ENCODE assay signal across 10 cellular contexts in genomic region chr1:234543442-234544093, GRCh38.
A peak's percentile ranks its signal among the peaks of the same experiment; 100 is the strongest.
DNase-seq lines count a peak whose midpoint lies in the region; FAIRE-seq and TF ChIP-seq lines count a peak whose summit lies in the region.
"Had no signal": no experiment of that assay in that cellular context is flagged by ENCODE, and none has a peak within 500 bp of the region (broad histone marks: within the 10 kb centered on the region; RNA-seq: fewer than 3 reads in every experiment).

No MANE protein-coding gene starts in this region.

- no peak overlapping the region for H2BK120ac ChIP-seq in mesendoderm (ENCODE audit: low read depth, low read length)

- H3K27ac Mint-ChIP-seq in T-helper 2 cell treated with Interferon-gamma antibody and Interleukin-4, amounts not matched to agents 5 μg/mL and 100 μg/mL, for 36 hours, result peak overlapping the region; percentile 70

- H3K36me3 ChIP-seq in mesendoderm (ENCODE audit: control insufficient read depth, insufficient read depth, low read length) (no peaks in the 10 kb centered on the region), tibial nerve (no peaks in the 10 kb centered on the region)

- H4K5ac ChIP-seq in mesendoderm (ENCODE audit: low read length), result no peak overlapping the region

- H2AK5ac ChIP-seq in mesendoderm (ENCODE audit: low read length), result no peak overlapping the region

- H3K9me3 ChIP-seq in tibial nerve, result no peaks in the 10 kb centered on the region
- H3K9me3 ChIP-seq: mucosa of descending colon had no signal

- no peak for DNase-seq in T-helper 2 cell treated with Interferon-gamma antibody and Interleukin-4, amounts not matched to agents 5 μg/mL and 100 μg/mL, for 36 hours (ENCODE audit: low spot score)
- DNase-seq in T-helper 2 cell (no peak), choroid plexus epithelial cell (ENCODE audit: low read depth) (peak; percentile 23), mesendoderm (peak; percentile 49), tibial nerve (ENCODE audit: low spot score in 2 of 2) (no peak), kidney glomerular epithelial cell (lab: John Stamatoyannopoulos, UW) (no peak), NCI-H2029 treated with DMSO at 0.1 percent for 48 hours (lab: John Stamatoyannopoulos, UW) (no peak), GM19239 (ENCODE audit: insufficient read length, low spot score) (no peak)

- H3K18ac ChIP-seq in mesendoderm (ENCODE audit: low read length), result peak overlapping the region; percentile 35

- H3K27me3 ChIP-seq in mesendoderm (ENCODE audit: insufficient read depth, low read length, poor library complexity) (no peaks in the 10 kb centered on the region), tibial nerve (no peaks in the 10 kb centered on the region)

- H3K27ac ChIP-seq in mesendoderm (ENCODE audit: low read depth, low read length), result no peak overlapping the region
- peak overlapping the region; percentile 15 to 88 (median 77) for H3K27ac ChIP-seq in tibial nerve

- no CpG with 5 or more reads among the region's 8 CpGs for WGBS in mesendoderm (ENCODE audit: extremely low coverage, insufficient coverage, low lambda C conversion rate)
- 67 to 68% methylated on average over 8 of the region's 8 CpGs for WGBS in tibial nerve, 2 donors

- H3K4me3 ChIP-seq in choroid plexus epithelial cell (ENCODE audit: low read depth, low read length) (no peak overlapping the region), mesendoderm (ENCODE audit: low read length) (no peak overlapping the region), tibial nerve (no peak overlapping the region)
- H3K4me3 ChIP-seq: mucosa of descending colon had no signal

- H3K9ac ChIP-seq in mesendoderm (ENCODE audit: low read length), result no peak overlapping the region

- no peaks in the 10 kb centered on the region for H3K36me3 Mint-ChIP-seq in T-helper 2 cell treated with Interferon-gamma antibody and Interleukin-4, amounts not matched to agents 5 μg/mL and 100 μg/mL, for 36 hours (ENCODE audit: low read depth)
- H3K36me3 Mint-ChIP-seq: CD4-positive, alpha-beta memory T cell had no signal

- no peaks in the 10 kb centered on the region for H3K79me1 ChIP-seq in mesendoderm (ENCODE audit: low read length)

- H3K4me1 Mint-ChIP-seq in T-helper 2 cell treated with Interferon-gamma antibody and Interleukin-4, amounts not matched to agents 5 μg/mL and 100 μg/mL, for 36 hours (ENCODE audit: low read depth), result peaks cover 32% of the 10 kb centered on the region

- H3K56ac ChIP-seq in mesendoderm (ENCODE audit: low read length), result no peak overlapping the region

- no peak for FAIRE-seq in GM19239 (lab: Jason Lieb, UNC)

- TF ChIP-seq POLR2A in tibial nerve (IDR thresholded peaks at IDR 0.05), result no peak

- no peak overlapping the region for H3K23ac ChIP-seq in mesendoderm (ENCODE audit: low read length)

- H2BK15ac ChIP-seq in mesendoderm (replicated peaks; ENCODE audit: low read depth), result no peak overlapping the region

- H3K4me2 ChIP-seq in mesendoderm (ENCODE audit: low read length), result no peak overlapping the region

- no peaks in the 10 kb centered on the region for H3K79me2 ChIP-seq in mesendoderm (ENCODE audit: control insufficient read depth, insufficient read depth, low read length)

- no peak overlapping the region for H2BK5ac ChIP-seq in mesendoderm (ENCODE audit: low read length)

- H3K4me3 Mint-ChIP-seq in T-helper 2 cell treated with Interferon-gamma antibody and Interleukin-4, amounts not matched to agents 5 μg/mL and 100 μg/mL, for 36 hours, result peak overlapping the region; percentile 51

- no peak overlapping the region for H3K4ac ChIP-seq in mesendoderm (ENCODE audit: low read depth, low read length)

- no peak overlapping the region for H4K8ac ChIP-seq in mesendoderm (ENCODE audit: low read depth, low read length)

- no peaks in the 10 kb centered on the region for H3K27me3 Mint-ChIP-seq in T-helper 2 cell treated with Interferon-gamma antibody and Interleukin-4, amounts not matched to agents 5 μg/mL and 100 μg/mL, for 36 hours (ENCODE audit: low read depth)

- TF ChIP-seq EP300 in tibial nerve (IDR thresholded peaks at IDR 0.05), result no peak

- H3K4me1 ChIP-seq in mesendoderm (ENCODE audit: control insufficient read depth, low read depth, low read length) (peaks cover 4% of the 10 kb centered on the region), tibial nerve (peaks cover 5 to 46% (median 19%) of the 10 kb centered on the region in 4 donors)

- TF ChIP-seq CTCF in choroid plexus epithelial cell (conservative IDR thresholded peaks at IDR 0.05; ENCODE audit: low read depth, low read length) (peak; percentile 18), tibial nerve (IDR thresholded peaks at IDR 0.05) (peak in 1 of 5 experiments; percentile 9)

- no peaks in the 10 kb centered on the region for H3K9me3 Mint-ChIP-seq in T-helper 2 cell treated with Interferon-gamma antibody and Interleukin-4, amounts not matched to agents 5 μg/mL and 100 μg/mL, for 36 hours

Comparison
In these comparisons a context has a peak if more than half of its experiments do, and no peak if none do; other contexts are left out.
1. DNase-seq: peak in choroid plexus epithelial cell (single experiment) and mesendoderm (single experiment); none in T-helper 2 cell treated with Interferon-gamma antibody and Interleukin-4, amounts not matched to agents 5 μg/mL and 100 μg/mL, for 36 hours (single experiment), T-helper 2 cell (0 of 5), tibial nerve (0 of 2), kidney glomerular epithelial cell (single experiment), NCI-H2029 treated with DMSO at 0.1 percent for 48 hours (single experiment) and GM19239 (single experiment).